ENCODE assay signal across 27 cellular contexts in genomic region chr20:61061981-61062380, GRCh38.
"Had no signal": no experiment of that assay in that cellular context is flagged by ENCODE, and none has a peak within 500 bp of the region (broad histone marks: within the 10 kb centered on the region; RNA-seq: fewer than 3 reads in every experiment).

No MANE protein-coding gene starts in this region.

- H3K27me3 ChIP-seq: colonic mucosa, foreskin keratinocyte, gastrocnemius medialis, gastroesophageal sphincter had no signal

- H3K4me3 ChIP-seq: colonic mucosa, coronary artery, dorsolateral prefrontal cortex, esophagus muscularis mucosa, esophagus squamous epithelium, gastrocnemius medialis, gastroesophageal sphincter, heart left ventricle, heart right ventricle had no signal

- DNase-seq: colonic mucosa; cortex of kidney; dermis blood vessel endothelial cell; dorsolateral prefrontal cortex; effector CD4-positive, alpha-beta T cell; effector CD8-positive, alpha-beta T cell; effector memory CD4-positive, alpha-beta T cell; effector memory CD8-positive, alpha-beta T cell; endodermal cell; erythroblast; esophagus squamous epithelium; foreskin fibroblast; foreskin keratinocyte; foreskin melanocyte; gastrocnemius medialis; glutamatergic neuron; head of caudate nucleus; heart left ventricle; heart right ventricle had no signal

- H3K9me3 ChIP-seq: colonic mucosa, esophagus muscularis mucosa, esophagus squamous epithelium, gastrocnemius medialis, heart left ventricle had no signal

- H3K36me3 ChIP-seq: colonic mucosa, esophagus muscularis mucosa, esophagus squamous epithelium, gastrocnemius medialis, gastroesophageal sphincter, heart left ventricle, heart right ventricle had no signal

- H3K4me1 ChIP-seq: colonic mucosa, esophagus muscularis mucosa, esophagus squamous epithelium, foreskin keratinocyte, gastrocnemius medialis, gastroesophageal sphincter, heart left ventricle, heart right ventricle had no signal

- H3K27ac ChIP-seq: colonic mucosa, coronary artery, dorsolateral prefrontal cortex, epithelial cell of prostate, esophagus muscularis mucosa, esophagus squamous epithelium, foreskin keratinocyte, gastrocnemius medialis, gastroesophageal sphincter, heart left ventricle, heart right ventricle had no signal

- FAIRE-seq: colon, endometrium, endothelial cell of umbilical vein, frontal cortex had no signal
